Comparison of ENCODE assay signal across 12 cellular contexts in genomic region chr4:113878718-113879117, GRCh38.
DNase-seq lines count a peak whose midpoint lies in the region; ATAC-seq, FAIRE-seq and TF ChIP-seq lines count a peak whose summit lies in the region.
"Had no signal": no experiment of that assay in that cellular context is flagged by ENCODE, and none has a peak within 500 bp of the region (broad histone marks: within the 10 kb centered on the region; RNA-seq: fewer than 3 reads in every experiment).

No MANE protein-coding gene starts in this region.

- H3K14ac ChIP-seq in IMR-90 (replicated peaks; ENCODE audit: low read depth, low read length) (no peak overlapping the region), trophoblast cell (ENCODE audit: low read length) (no peak overlapping the region)

- no peak overlapping the region for H2BK20ac ChIP-seq in IMR-90 (ENCODE audit: low read depth, low read length)

- no TSS peak for BruUV-seq in IMR-90 (replicated peaks; lab: Mats Ljungman, UMichigan)
- no TSS peak for BruUV-seq in GM12878 (replicated peaks; lab: Mats Ljungman, UMichigan)

- H3K9ac ChIP-seq in IMR-90 (ENCODE audit: low read depth, low read length), result no peak overlapping the region
- no peak overlapping the region for H3K9ac ChIP-seq in GM12878 (ENCODE audit: control insufficient read depth, insufficient read depth, low read length)
- no peak overlapping the region for H3K9ac ChIP-seq in mesendoderm (ENCODE audit: low read length)
- no peak overlapping the region for H3K9ac ChIP-seq in trophoblast cell (ENCODE audit: low read length)
- H3K9ac ChIP-seq: parathyroid adenoma had no signal

- H3K56ac ChIP-seq in IMR-90 (ENCODE audit: extremely low read depth, insufficient read depth, low read length) (no peak overlapping the region), mesendoderm (ENCODE audit: low read length) (no peak overlapping the region)

- H3K9me3 ChIP-seq in IMR-90 (ENCODE audit: control insufficient read depth, insufficient read depth, low read length), result no peaks in the 10 kb centered on the region
- no peaks in the 10 kb centered on the region; the same call in 2 of the 3 replicates for H3K9me3 ChIP-seq in GM12878 (replicated peaks; ENCODE audit: control insufficient read depth, insufficient read depth, low read length)
- H3K9me3 ChIP-seq in trophoblast cell (ENCODE audit: insufficient read depth, low read depth, low read length), result no peaks in the 10 kb centered on the region

- H2AK9ac ChIP-seq in IMR-90 (replicated peaks; ENCODE audit: low read depth, low read length, poor library complexity), result no peak overlapping the region

- POLR2A ChIA-PET in IMR-90 (lab: Charles Lee; ENCODE audit: unreplicated experiment) (no interaction called here), GM12878 (lab: Charles Lee) (no interaction called here)

- H4K8ac ChIP-seq in IMR-90 (ENCODE audit: low read depth in 2 of 2, low read length in 2 of 2) (no peak overlapping the region), mesendoderm (ENCODE audit: low read depth, low read length) (no peak overlapping the region), trophoblast cell (ENCODE audit: low read depth, low read length) (no peak overlapping the region)

- H3K4ac ChIP-seq in IMR-90 (ENCODE audit: low read depth, low read length), result no peak overlapping the region
- H3K4ac ChIP-seq in mesendoderm (ENCODE audit: low read depth, low read length), result no peak overlapping the region
- H3K4ac ChIP-seq in trophoblast cell (ENCODE audit: low read depth, low read length), result no peak overlapping the region

- SMC1A ChIA-PET in GM12878 (lab: Charles Lee; ENCODE audit: uncharacterized antibody, unreplicated experiment), result interaction anchor here (1.0 to 1.7 kb wide), 4 partner anchors 9 to 96 kb away, joined by 3 to 5 read pairs (median 4); no protein-coding TSS in a partner anchor

- H3K79me1 ChIP-seq in IMR-90 (ENCODE audit: low read depth in 1 of 2, low read length in 2 of 2), result no peaks in the 10 kb centered on the region
- H3K79me1 ChIP-seq in mesendoderm (ENCODE audit: low read length), result no peaks in the 10 kb centered on the region
- no peaks in the 10 kb centered on the region for H3K79me1 ChIP-seq in trophoblast cell (ENCODE audit: low read length)

- 30% methylated on average over 3 of the region's 3 CpGs; no CpG with 5 or more reads in 1 of the 2 experiments for WGBS in IMR-90 (ENCODE audit: extremely low coverage in 2 of 2, insufficient read length in 1 of 2), 2 experiments
- 51% methylated on average over 3 of the region's 3 CpGs for WGBS in GM12878 (ENCODE audit: insufficient coverage, insufficient replicate concordance, low lambda C conversion rate, missing lambda C conversion rate)
- no CpG with 5 or more reads among the region's 3 CpGs for WGBS in mesendoderm (ENCODE audit: extremely low coverage, insufficient coverage, low lambda C conversion rate)
- WGBS in trophoblast cell (ENCODE audit: extremely low coverage, insufficient coverage, insufficient read length), result no CpG with 5 or more reads among the region's 3 CpGs

- RAD21 ChIA-PET in GM12878 (lab: Charles Lee; ENCODE audit: unreplicated experiment), result no interaction called here

- intact Hi-C loops in IMR-90 (cut with micrococcal nuclease), result no loop called here
- intact Hi-C loops in GM12878 (cut with micrococcal nuclease; ENCODE audit: unreplicated experiment), result no loop called here

- in situ Hi-C loops in IMR-90 (cut with MboI; ENCODE audit: low sequenced_read_pairs), result no loop called here
- in situ Hi-C loops in GM12878 (cut with MboI), result no loop called here

- H3K4me2 ChIP-seq in IMR-90 (ENCODE audit: low read depth, low read length), result no peak overlapping the region
- no peak overlapping the region for H3K4me2 ChIP-seq in GM12878 (ENCODE audit: control insufficient read depth, insufficient read depth)
- no peak overlapping the region for H3K4me2 ChIP-seq in mesendoderm (ENCODE audit: low read length)
- no peak overlapping the region for H3K4me2 ChIP-seq in trophoblast cell (ENCODE audit: low read length)

- TF ChIP-seq EP300 in GM12878 (IDR thresholded peaks at IDR 0.05; ENCODE audit: borderline replicate concordance in 1 of 2, control insufficient read depth in 1 of 2, low read depth in 2 of 2, low read length in 2 of 2), result no peak

- H3K4me3 ChIP-seq in IMR-90 (ENCODE audit: insufficient read depth, low read depth, low read length) (no peak overlapping the region), GM12878 (no peak overlapping the region), mesendoderm (ENCODE audit: low read length) (no peak overlapping the region), trophoblast cell (ENCODE audit: low read depth, low read length) (no peak overlapping the region)

- CTCF ChIA-PET in IMR-90 (lab: Yijun Ruan, JAX) (interaction anchor here (0.6 kb wide), 1 partner anchor 13 kb away, joined by 3 read pairs; no protein-coding TSS in a partner anchor), GM12878 (lab: Yijun Ruan, JAX) (interaction anchor here (1.1 to 1.7 kb wide), 2 partner anchors 75 to 193 kb away, joined by 3 to 4 read pairs; no protein-coding TSS in a partner anchor)

- H3K18ac ChIP-seq in IMR-90 (ENCODE audit: low read depth, low read length) (no peak overlapping the region), mesendoderm (ENCODE audit: low read length) (no peak overlapping the region), trophoblast cell (ENCODE audit: low read length) (no peak overlapping the region)

- peak; percentile 19 for DNase-seq in Daoy (ENCODE audit: low read depth)
- peak; percentile 57 for DNase-seq in IMR-90
- no peak for DNase-seq in GM12878 (ENCODE audit: low read depth, low spot score)
- peak; percentile 97 for DNase-seq in mesendoderm
- DNase-seq in NK-92 (lab: John Stamatoyannopoulos, UW; ENCODE audit: unreplicated experiment), result no peak
- no peak for DNase-seq in effector CD4-positive, alpha-beta T cell
- no peak for DNase-seq in NCI-H524 treated with DMSO at 0.1 percent for 48 hours (lab: John Stamatoyannopoulos, UW)
- no peak for DNase-seq in trophoblast cell
- DNase-seq: activated CD8-positive, alpha-beta memory T cell treated with anti-CD3 and anti-CD28 coated beads, Interleukin-2, amount 50 U/mL, for 4 hours; OCI-M1 had no signal

- peaks cover 7% of the 10 kb centered on the region; the same call in 1 of the 2 replicates for H3K9me1 ChIP-seq in IMR-90 (ENCODE audit: insufficient read depth, low read length)

- FAIRE-seq in GM12878 (lab: Jason Lieb, UNC), result no peak

- TF ChIP-seq RAD21 in IMR-90 (IDR thresholded peaks at IDR 0.05; ENCODE audit: low read length) (peak; percentile 30; the same call in 1 of the 2 replicates), GM12878 (IDR thresholded peaks at IDR 0.05; ENCODE audit: insufficient read depth, low read depth, low read length) (no peak)

- no peak overlapping the region for H3K27ac ChIP-seq in IMR-90 (ENCODE audit: insufficient read depth, low read length)
- no peak overlapping the region for H3K27ac ChIP-seq in GM12878 (ENCODE audit: control insufficient read depth, insufficient read depth)
- H3K27ac ChIP-seq in mesendoderm (ENCODE audit: low read depth, low read length), result no peak overlapping the region
- no peak overlapping the region for H3K27ac ChIP-seq in trophoblast cell (ENCODE audit: low read depth, low read length)
- H3K27ac ChIP-seq: parathyroid adenoma had no signal

- no peak overlapping the region for H2AK5ac ChIP-seq in IMR-90 (ENCODE audit: low read depth, low read length)
- no peak overlapping the region for H2AK5ac ChIP-seq in mesendoderm (ENCODE audit: low read length)
- no peak overlapping the region for H2AK5ac ChIP-seq in trophoblast cell (ENCODE audit: low read length)

- H3K27me3 ChIP-seq in IMR-90 (ENCODE audit: control insufficient read depth, insufficient read depth, low read length) (no peaks in the 10 kb centered on the region), GM12878 (replicated peaks in 1 of 2; ENCODE audit: control insufficient read depth in 2 of 2, insufficient read depth in 2 of 2, low read length in 1 of 2) (no peaks in the 10 kb centered on the region), mesendoderm (ENCODE audit: insufficient read depth, low read length, poor library complexity) (no peaks in the 10 kb centered on the region), trophoblast cell (ENCODE audit: insufficient read depth, low read length) (no peaks in the 10 kb centered on the region)

- H3K79me2 ChIP-seq in GM12878 (ENCODE audit: control insufficient read depth, insufficient read depth, low read length) (no peaks in the 10 kb centered on the region), mesendoderm (ENCODE audit: control insufficient read depth, insufficient read depth, low read length) (no peaks in the 10 kb centered on the region), trophoblast cell (ENCODE audit: control insufficient read depth, insufficient read depth, low read length, poor library complexity) (no peaks in the 10 kb centered on the region)
- H3K79me2 ChIP-seq: parathyroid adenoma had no signal

- H2BK15ac ChIP-seq in IMR-90 (ENCODE audit: low read depth, low read length) (0 out of 3 replicates have a peak overlapping the region, but pooled peaks have one; percentile 31), mesendoderm (replicated peaks; ENCODE audit: low read depth) (no peak overlapping the region)

- H3K23ac ChIP-seq in IMR-90 (ENCODE audit: low read depth, low read length) (no peak overlapping the region), mesendoderm (ENCODE audit: low read length) (no peak overlapping the region), trophoblast cell (ENCODE audit: low read length) (no peak overlapping the region)

- TF ChIP-seq CTCF in IMR-90 (conservative IDR thresholded peaks at IDR 0.05; ENCODE audit: low read depth, low read length) (no peak; the same call in 1 of the 2 replicates), GM12878 (IDR thresholded peaks at IDR 0.05 in 2 of 3, conservative IDR thresholded peaks at IDR 0.05 in 1 of 3; ENCODE audit: control insufficient read depth in 2 of 3, extremely low read depth in 1 of 3, insufficient read depth in 1 of 3, low read depth in 3 of 3, low read length in 3 of 3) (0 out of 6 replicates have a peak, but pooled peaks of 1 of the 3 experiments have one; percentile 4)

- H2BK5ac ChIP-seq in IMR-90 (ENCODE audit: low read depth, low read length, poor library complexity, severe bottlenecking), result no peak overlapping the region
- H2BK5ac ChIP-seq in mesendoderm (ENCODE audit: low read length), result no peak overlapping the region
- H2BK5ac ChIP-seq in trophoblast cell (ENCODE audit: low read depth, low read length, poor library complexity), result no peak overlapping the region

- H3K4me1 ChIP-seq in IMR-90 (ENCODE audit: control insufficient read depth, insufficient read depth, low read length) (peaks cover 4% of the 10 kb centered on the region), GM12878 (ENCODE audit: control insufficient read depth, insufficient read depth, low read length) (no peaks in the 10 kb centered on the region), mesendoderm (ENCODE audit: control insufficient read depth, low read depth, low read length) (no peaks in the 10 kb centered on the region), trophoblast cell (ENCODE audit: control insufficient read depth in 1 of 2, insufficient read depth in 2 of 2, low read length in 2 of 2) (no peaks in the 10 kb centered on the region)
- H3K4me1 ChIP-seq: parathyroid adenoma had no signal

- no peak overlapping the region for H2BK120ac ChIP-seq in IMR-90 (ENCODE audit: low read depth, low read length)
- H2BK120ac ChIP-seq in mesendoderm (ENCODE audit: low read depth, low read length), result no peak overlapping the region
- H2BK120ac ChIP-seq in trophoblast cell (ENCODE audit: insufficient read depth, low read length, poor library complexity), result no peak overlapping the region

- H4K91ac ChIP-seq in IMR-90 (ENCODE audit: insufficient read depth, low read depth, low read length) (no peak overlapping the region), trophoblast cell (ENCODE audit: low read depth, low read length) (no peak overlapping the region)

- TF ChIP-seq POLR2A in IMR-90 (IDR thresholded peaks at IDR 0.05; ENCODE audit: low read depth, low read length), result no peak
- TF ChIP-seq POLR2A in GM12878 (IDR thresholded peaks at IDR 0.05; ENCODE audit: low read depth, low read length), result no peak

- no peaks in the 10 kb centered on the region for H3K36me3 ChIP-seq in IMR-90 (ENCODE audit: control insufficient read depth, insufficient read depth, low read length)
- H3K36me3 ChIP-seq in GM12878 (ENCODE audit: control insufficient read depth in 2 of 2, insufficient read depth in 2 of 2, low read length in 1 of 2), result no peaks in the 10 kb centered on the region
- no peaks in the 10 kb centered on the region for H3K36me3 ChIP-seq in mesendoderm (ENCODE audit: control insufficient read depth, insufficient read depth, low read length)
- no peaks in the 10 kb centered on the region for H3K36me3 ChIP-seq in trophoblast cell (ENCODE audit: control insufficient read depth in 1 of 2, insufficient read depth in 2 of 2, low read length in 2 of 2)

- ATAC-seq in IMR-90 (ENCODE audit: low read depth), result peak; percentile 62
- peak; percentile 34; the same call in 1 of the 3 replicates for ATAC-seq in GM12878
- ATAC-seq: stimulated activated effector memory CD8-positive, alpha-beta T cell treated with anti-CD3 and anti-CD28 coated beads, Interleukin-12 subunit alpha, Interleukin-12 subunit beta, amount 100 ng/mL, for 72 hours had no signal

- no peaks in the 10 kb centered on the region for H4K20me1 ChIP-seq in IMR-90 (ENCODE audit: insufficient read depth, low read length)
- H4K20me1 ChIP-seq in GM12878 (ENCODE audit: control insufficient read depth, insufficient read depth), result no peaks in the 10 kb centered on the region

- H2AFZ ChIP-seq in IMR-90 (replicated peaks; ENCODE audit: low read length, poor library complexity) (no peak overlapping the region), GM12878 (ENCODE audit: control insufficient read depth, low read depth, low read length) (no peak overlapping the region), trophoblast cell (ENCODE audit: insufficient read depth, low read length, poor library complexity) (no peak overlapping the region)
- H2AFZ ChIP-seq: parathyroid adenoma had no signal

- dilution Hi-C loops in IMR-90 (cut with HindIII; ENCODE audit: low sequenced_read_pairs, unreplicated experiment), result no loop called here

- H4K5ac ChIP-seq in IMR-90 (ENCODE audit: low read depth, low read length) (no peak overlapping the region), mesendoderm (ENCODE audit: low read length) (no peak overlapping the region)

- H4K12ac ChIP-seq in trophoblast cell (ENCODE audit: low read depth, low read length), result no peak overlapping the region

- no peak overlapping the region for H2BK12ac ChIP-seq in trophoblast cell (ENCODE audit: low read length)

Comparison
In these comparisons a context has a peak if more than half of its experiments do, and no peak if none do; other contexts are left out.
1. DNase-seq: peak in Daoy (single experiment), IMR-90 (single experiment) and mesendoderm (single experiment); none in GM12878 (single experiment), NK-92 (single experiment), effector CD4-positive, alpha-beta T cell (single experiment), NCI-H524 treated with DMSO at 0.1 percent for 48 hours (single experiment) and trophoblast cell (0 of 2).